Comparison of ENCODE assay signal across 16 cellular contexts in the genomic region with DNA sequence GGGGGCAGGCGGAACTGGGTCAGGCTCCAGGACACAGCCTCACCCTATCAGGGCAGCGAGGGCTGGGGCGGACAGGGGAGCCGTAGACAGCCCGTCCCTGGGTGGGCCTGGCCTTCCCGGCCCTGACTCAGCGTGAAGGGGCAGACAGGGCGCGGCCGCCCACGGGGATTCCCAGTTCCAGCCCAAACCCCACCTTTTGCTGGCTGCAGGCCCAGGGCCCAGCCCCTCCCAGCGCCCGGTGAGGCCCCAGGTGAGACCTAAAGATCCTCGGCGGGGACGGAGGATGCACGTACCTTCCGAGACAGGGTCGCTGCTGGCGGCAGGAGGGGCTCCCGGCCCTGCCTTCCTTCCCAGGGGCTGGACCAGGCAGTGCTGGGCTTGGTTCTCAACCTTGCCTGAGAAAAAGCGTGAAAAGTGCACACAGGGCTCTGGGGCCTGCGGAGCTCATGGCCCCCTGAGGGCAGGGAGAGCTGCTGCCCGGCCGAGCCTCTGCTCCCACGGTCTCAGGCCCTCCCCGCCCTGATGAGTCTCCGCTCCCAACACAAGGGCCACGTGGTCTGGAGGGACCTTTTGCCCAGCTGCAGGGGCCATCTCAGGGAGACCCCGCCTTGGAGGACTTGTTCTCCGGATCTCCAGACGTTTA. TPM values are rescaled to one million over a fixed set of nuclear protein-coding genes. Genes with fewer than 3 reads are reported as not detected.
DNase-seq lines count a peak whose midpoint lies in the region; ATAC-seq and TF ChIP-seq lines count a peak whose summit lies in the region.
"Had no signal": no experiment of that assay in that cellular context is flagged by ENCODE, and none has a peak within 500 bp of the region (broad histone marks: within the 10 kb centered on the region; RNA-seq: fewer than 3 reads in every experiment).

No MANE protein-coding gene starts in this region.

- no peaks in the 10 kb centered on the region for H3K9me3 Mint-ChIP-seq in T-cell
- H3K9me3 Mint-ChIP-seq: type B pancreatic cell had no signal

- H3K4me3 Mint-ChIP-seq in T-cell = no peak overlapping the region
- H3K4me3 Mint-ChIP-seq: type B pancreatic cell had no signal

- 87% methylated on average over 3 of the region's 32 CpGs for WGBS in esophagus muscularis mucosa

- H3K27me3 Mint-ChIP-seq in T-cell = no peaks in the 10 kb centered on the region
- H3K27me3 Mint-ChIP-seq: type B pancreatic cell had no signal

- H3K36me3 Mint-ChIP-seq in T-cell = no peaks in the 10 kb centered on the region
- H3K36me3 Mint-ChIP-seq: type B pancreatic cell had no signal

- ATAC-seq in left cardiac atrium (peak; percentile 57 to 69), lower lobe of right lung (peak; percentile 57 to 76), T-cell (replicated peaks in 1 of 4) (no peak)

- H3K27ac ChIP-seq in right atrium auricular region (no peak overlapping the region), breast epithelium (peak overlapping the region in 1 of 2 donors; percentile 50), lower lobe of right lung (no peak overlapping the region), esophagus muscularis mucosa (replicated peaks in 1 of 4) (no peak overlapping the region)
- H3K27ac ChIP-seq: ascending aorta had no signal

- H3K4me1 ChIP-seq in right atrium auricular region = no peaks in the 10 kb centered on the region
- H3K4me1 ChIP-seq in breast epithelium = no peaks in the 10 kb centered on the region
- no peaks in the 10 kb centered on the region for H3K4me1 ChIP-seq in lower lobe of right lung
- H3K4me1 ChIP-seq in esophagus muscularis mucosa = no peaks in the 10 kb centered on the region
- H3K4me1 ChIP-seq: ascending aorta had no signal

- H3K27ac Mint-ChIP-seq in T-cell = no peak overlapping the region

- TF ChIP-seq CTCF in right atrium auricular region (IDR thresholded peaks at IDR 0.05) (no peak), breast epithelium (IDR thresholded peaks at IDR 0.05) (no peak), lower lobe of right lung (IDR thresholded peaks at IDR 0.05) (no peak), esophagus muscularis mucosa (IDR thresholded peaks at IDR 0.05) (no peak)

- peaks cover 0 to 4% (median 1%) of the 10 kb centered on the region in 3 donors for H3K4me1 Mint-ChIP-seq in T-cell

- POLR2A ChIA-PET in T-cell (lab: Charles Lee) = no interaction called here

- H3K36me3 ChIP-seq in right atrium auricular region (no peaks in the 10 kb centered on the region), breast epithelium (no peaks in the 10 kb centered on the region), lower lobe of right lung (no peaks in the 10 kb centered on the region), esophagus muscularis mucosa (no peaks in the 10 kb centered on the region)
- H3K36me3 ChIP-seq: ascending aorta had no signal

- H3K27me3 ChIP-seq in right atrium auricular region (no peaks in the 10 kb centered on the region), breast epithelium (no peaks in the 10 kb centered on the region), lower lobe of right lung (ENCODE audit: low read depth) (no peaks in the 10 kb centered on the region), esophagus muscularis mucosa (peaks cover 0 to 29% (median 0%) of the 10 kb centered on the region in 4 donors)
- H3K27me3 ChIP-seq: ascending aorta had no signal

- DNase-seq in left cardiac atrium (no peak), right atrium auricular region (ENCODE audit: low spot score) (no peak), breast epithelium (ENCODE audit: low spot score in 2 of 2) (no peak), lower lobe of right lung (no peak), ureter (ENCODE audit: low spot score) (peak; percentile 78), NCI-H510A treated with DMSO at 0.1 percent for 48 hours (lab: John Stamatoyannopoulos, UW) (no peak), T-cell (no peak), esophagus muscularis mucosa (ENCODE audit: extremely low spot score) (no peak)
- DNase-seq: activated CD4-positive, alpha-beta T cell treated with anti-CD3 and anti-CD28 coated beads for 48 hours; activated naive CD4-positive, alpha-beta T cell; KBM-7; NCI-H1092 treated with DMSO at 0.1 percent for 48 hours; nucleus accumbens; stimulated activated CD4-positive, alpha-beta T cell treated with anti-CD3 and anti-CD28 coated beads, Interleukin-4, amount 100 ng/mL, for 4 hours had no signal

- intact Hi-C loops in left cardiac atrium (cut with DNase I) (no loop called here), breast epithelium (cut with DNase I; ENCODE audit: low total_unique reads) (no loop called here), lower lobe of right lung (cut with DNase I) (no loop called here), esophagus muscularis mucosa (cut with DNase I) (no loop called here)

- no peak for TF ChIP-seq EP300 in esophagus muscularis mucosa (IDR thresholded peaks at IDR 0.05)

- H3K9me3 ChIP-seq in right atrium auricular region (no peaks in the 10 kb centered on the region), breast epithelium (no peaks in the 10 kb centered on the region), lower lobe of right lung (no peaks in the 10 kb centered on the region), esophagus muscularis mucosa (no peaks in the 10 kb centered on the region)
- H3K9me3 ChIP-seq: ascending aorta had no signal

- H3K4me3 ChIP-seq in right atrium auricular region = no peak overlapping the region
- peak overlapping the region in 2 of 3 donors; percentile 32 to 53 for H3K4me3 ChIP-seq in breast epithelium
- H3K4me3 ChIP-seq in lower lobe of right lung = no peak overlapping the region
- no peak overlapping the region for H3K4me3 ChIP-seq in esophagus muscularis mucosa
- H3K4me3 ChIP-seq: ascending aorta had no signal

- no peak for TF ChIP-seq POLR2A in breast epithelium (IDR thresholded peaks at IDR 0.05)
- no peak for TF ChIP-seq POLR2A in esophagus muscularis mucosa (IDR thresholded peaks at IDR 0.05; ENCODE audit: low read depth)

- CTCF ChIA-PET in T-cell (lab: Charles Lee) = no interaction called here

RNA-seq across cellular contexts. Expression of a gene that starts 43.9 kb away (rescaled TPM):
- total RNA-seq in left cardiac atrium (100 to 1,000 TPM; 158 to 159 TPM), right atrium auricular region (100 to 1,000 TPM; 134 to 137 TPM), breast epithelium (100 to 1,000 TPM in 2 of 3 donors, 10 to 100 TPM in 1; 73.8 to 136 (median 101) TPM), lower lobe of right lung (103 TPM), ureter (103 TPM), T-cell (100 to 1,000 TPM in 2 of 5 donors, 10 to 100 TPM in 3; 80.7 to 195 (median 89.1) TPM), esophagus muscularis mucosa (100 to 1,000 TPM; 103 to 151 (median 139) TPM)

Comparison
In these comparisons a context has a peak if more than half of its experiments do, and no peak if none do; other contexts are left out.
1. ATAC-seq: peak in left cardiac atrium (2 of 2) and lower lobe of right lung (2 of 2); none in T-cell (0 of 4).
2. H3K4me3 ChIP-seq: peak in breast epithelium (2 of 3); none in right atrium auricular region (0 of 2), lower lobe of right lung (single experiment) and esophagus muscularis mucosa (0 of 4).